In genomic region chr3:99534951-99535704, GRCh38 we compare ENCODE assay signal across 10 cellular contexts.
A peak's percentile ranks its signal among the peaks of the same experiment; 100 is the strongest.
DNase-seq lines count a peak whose midpoint lies in the region; ATAC-seq and TF ChIP-seq lines count a peak whose summit lies in the region.
"Had no signal": no experiment of that assay in that cellular context is flagged by ENCODE, and none has a peak within 500 bp of the region (broad histone marks: within the 10 kb centered on the region; RNA-seq: fewer than 3 reads in every experiment).

No MANE protein-coding gene starts in this region.

- no peak overlapping the region for H3K27ac ChIP-seq in IMR-90 (ENCODE audit: insufficient read depth, low read length)
- H3K27ac ChIP-seq in spleen = no peak overlapping the region
- H3K27ac ChIP-seq: Peyer's patch had no signal

- H2AK9ac ChIP-seq in IMR-90 (replicated peaks; ENCODE audit: low read depth, low read length, poor library complexity) = no peak overlapping the region

- in situ Hi-C loops in IMR-90 (cut with MboI; ENCODE audit: low sequenced_read_pairs) = no loop called here

- dilution Hi-C loops in IMR-90 (cut with HindIII; ENCODE audit: low sequenced_read_pairs, unreplicated experiment) = no loop called here

- H3K23ac ChIP-seq in IMR-90 (ENCODE audit: low read depth, low read length) = no peak overlapping the region

- TF ChIP-seq CTCF in GM20000 (IDR thresholded peaks at IDR 0.05; ENCODE audit: extremely low read depth, missing control alignments) (no peak), IMR-90 (conservative IDR thresholded peaks at IDR 0.05; ENCODE audit: low read depth, low read length) (no peak), epithelial cell of esophagus (IDR thresholded peaks at IDR 0.05; ENCODE audit: insufficient read depth, low read depth, low read length, missing control alignments) (no peak), spleen (IDR thresholded peaks at IDR 0.05 in 8 of 11, conservative IDR thresholded peaks at IDR 0.05 in 3 of 11) (no peak)

- POLR2A ChIA-PET in IMR-90 (lab: Charles Lee; ENCODE audit: unreplicated experiment) = no interaction called here

- H2BK15ac ChIP-seq in IMR-90 (ENCODE audit: low read depth, low read length) = no peak overlapping the region

- H3K79me1 ChIP-seq in IMR-90 (ENCODE audit: low read depth in 1 of 2, low read length in 2 of 2) = no peaks in the 10 kb centered on the region

- ATAC-seq in IMR-90 (ENCODE audit: low read depth) (peak; percentile 92), GM21737 (IDR thresholded peaks at IDR 0.05; ENCODE audit: unreplicated experiment) (no peak)
- ATAC-seq: activated CD8-positive, alpha-beta T cell treated with anti-CD3 and anti-CD28 coated beads, Interleukin-2, amount 10 ng/mL, durations not matched to agents 7 days and 5 days had no signal

- H3K14ac ChIP-seq in IMR-90 (replicated peaks; ENCODE audit: low read depth, low read length) = no peak overlapping the region

- no peak overlapping the region for H2AK5ac ChIP-seq in IMR-90 (ENCODE audit: low read depth, low read length)

- intact Hi-C loops in IMR-90 (cut with micrococcal nuclease) (loop anchor here (2.0 to 5.0 kb wide), 3 partner anchors 26 to 217 kb away; no protein-coding TSS in a partner anchor), spleen (cut with DNase I; ENCODE audit: low total_unique reads) (no loop called here)

- H3K9me1 ChIP-seq in IMR-90 (ENCODE audit: insufficient read depth, low read length) = no peaks in the 10 kb centered on the region

- peak overlapping the region; percentile 52 for H2BK5ac ChIP-seq in IMR-90 (ENCODE audit: low read depth, low read length, poor library complexity, severe bottlenecking)

- H2BK120ac ChIP-seq in IMR-90 (ENCODE audit: low read depth, low read length) = 0 out of 2 replicates have a peak overlapping the region, but pooled peaks have one; percentile 53

- no peak overlapping the region; a peak in 1 of 4 replicates for H4K8ac ChIP-seq in IMR-90 (ENCODE audit: low read depth in 2 of 2, low read length in 2 of 2)

- H3K27me3 ChIP-seq in IMR-90 (ENCODE audit: control insufficient read depth, insufficient read depth, low read length) (no peaks in the 10 kb centered on the region), spleen (replicated peaks in 1 of 7) (no peaks in the 10 kb centered on the region)
- H3K27me3 ChIP-seq: Peyer's patch had no signal

- no peaks in the 10 kb centered on the region for H3K36me3 ChIP-seq in IMR-90 (ENCODE audit: control insufficient read depth, insufficient read depth, low read length)
- no peaks in the 10 kb centered on the region for H3K36me3 ChIP-seq in spleen
- H3K36me3 ChIP-seq: Peyer's patch had no signal

- H4K91ac ChIP-seq in IMR-90 (ENCODE audit: insufficient read depth, low read depth, low read length) = peak overlapping the region; percentile 29; the same call in 1 of the 2 replicates

- H4K20me1 ChIP-seq in IMR-90 (ENCODE audit: insufficient read depth, low read length) = no peaks in the 10 kb centered on the region

- H3K4me3 ChIP-seq in IMR-90 (ENCODE audit: insufficient read depth, low read depth, low read length) = no peak overlapping the region
- H3K4me3 ChIP-seq in epithelial cell of esophagus (ENCODE audit: low read length) = no peak overlapping the region
- H3K4me3 ChIP-seq in spleen = no peak overlapping the region
- H3K4me3 ChIP-seq: Peyer's patch had no signal

- H3K4me1 ChIP-seq in IMR-90 (ENCODE audit: control insufficient read depth, insufficient read depth, low read length) = peaks cover 8% of the 10 kb centered on the region
- no peaks in the 10 kb centered on the region for H3K4me1 ChIP-seq in spleen
- H3K4me1 ChIP-seq: Peyer's patch had no signal

- no peak overlapping the region for H3K56ac ChIP-seq in IMR-90 (ENCODE audit: extremely low read depth, insufficient read depth, low read length)

- no TSS peak for BruUV-seq in IMR-90 (replicated peaks; lab: Mats Ljungman, UMichigan)

- H3K9me3 ChIP-seq in IMR-90 (ENCODE audit: control insufficient read depth, insufficient read depth, low read length) (no peaks in the 10 kb centered on the region; the same call in 1 of the 2 replicates), spleen (no peaks in the 10 kb centered on the region)
- H3K9me3 ChIP-seq: Peyer's patch had no signal

- H3K9ac ChIP-seq in IMR-90 (ENCODE audit: low read depth, low read length) = no peak overlapping the region

- no peak overlapping the region for H2AFZ ChIP-seq in IMR-90 (replicated peaks; ENCODE audit: low read length, poor library complexity)

- DNase-seq in GM20000 (ENCODE audit: low spot score) (peak; percentile 7), IMR-90 (peak; percentile 93), epithelial cell of esophagus (ENCODE audit: low read depth) (peak; percentile 73), smooth muscle cell of the brain vasculature (ENCODE audit: low read depth, low spot score) (peak; percentile 47), NCI-H1436 treated with DMSO at 0.1 percent for 48 hours (lab: John Stamatoyannopoulos, UW) (no peak), spleen (no peak)
- DNase-seq: activated CD8-positive, alpha-beta T cell treated with anti-CD3 and anti-CD28 coated beads, Interleukin-2, amount 10 ng/mL, durations not matched to agents 7 days and 5 days; caudate nucleus; Peyer's patch had no signal

- H3K4ac ChIP-seq in IMR-90 (ENCODE audit: low read depth, low read length) = no peak overlapping the region

- H3K18ac ChIP-seq in IMR-90 (ENCODE audit: low read depth, low read length) = peak overlapping the region; percentile 82; the same call in 1 of the 2 replicates

- no peak for TF ChIP-seq RAD21 in IMR-90 (IDR thresholded peaks at IDR 0.05; ENCODE audit: low read length)

- WGBS in IMR-90 (ENCODE audit: extremely low coverage in 2 of 2, insufficient read length in 1 of 2), 2 experiments = no CpG with 5 or more reads among the region's 2 CpGs
- WGBS in spleen, 5 donors = 86 to 96% (median 94%) methylated on average over 2 of the region's 2 CpGs

- CTCF ChIA-PET in IMR-90 (lab: Yijun Ruan, JAX) = interaction anchor here (0.6 to 2.0 kb wide), 3 partner anchors 10 to 167 kb away, joined by 3 to 6 read pairs (median 3); no protein-coding TSS in a partner anchor

- peak overlapping the region; percentile 19; the same call in 1 of the 2 replicates for H3K4me2 ChIP-seq in IMR-90 (ENCODE audit: low read depth, low read length)

- no peak for TF ChIP-seq POLR2A in IMR-90 (IDR thresholded peaks at IDR 0.05; ENCODE audit: low read depth, low read length)
- TF ChIP-seq POLR2A in spleen (IDR thresholded peaks at IDR 0.05) = no peak

- H2BK20ac ChIP-seq in IMR-90 (ENCODE audit: low read depth, low read length) = no peak overlapping the region

- peak overlapping the region; percentile 24; the same call in 1 of the 2 replicates for H4K5ac ChIP-seq in IMR-90 (ENCODE audit: low read depth, low read length)

TF ChIP-seq in IMR-90, 13 proteins besides CTCF, POLR2A, EP300 and RAD21:
- TF ChIP-seq FOS (IDR thresholded peaks at IDR 0.05; ENCODE audit: low read depth, low read length) (peak; percentile 50), CHD1 (IDR thresholded peaks at IDR 0.05; ENCODE audit: low read depth, low read length) (no peak)

Comparison
In these comparisons a context has a peak if more than half of its experiments do, and no peak if none do; other contexts are left out.
1. DNase-seq: peak in GM20000 (single experiment), IMR-90 (single experiment), epithelial cell of esophagus (single experiment) and smooth muscle cell of the brain vasculature (single experiment); none in NCI-H1436 treated with DMSO at 0.1 percent for 48 hours (single experiment) and spleen (single experiment).